9 cellular contexts compared by ENCODE assay signal in the genomic region with DNA sequence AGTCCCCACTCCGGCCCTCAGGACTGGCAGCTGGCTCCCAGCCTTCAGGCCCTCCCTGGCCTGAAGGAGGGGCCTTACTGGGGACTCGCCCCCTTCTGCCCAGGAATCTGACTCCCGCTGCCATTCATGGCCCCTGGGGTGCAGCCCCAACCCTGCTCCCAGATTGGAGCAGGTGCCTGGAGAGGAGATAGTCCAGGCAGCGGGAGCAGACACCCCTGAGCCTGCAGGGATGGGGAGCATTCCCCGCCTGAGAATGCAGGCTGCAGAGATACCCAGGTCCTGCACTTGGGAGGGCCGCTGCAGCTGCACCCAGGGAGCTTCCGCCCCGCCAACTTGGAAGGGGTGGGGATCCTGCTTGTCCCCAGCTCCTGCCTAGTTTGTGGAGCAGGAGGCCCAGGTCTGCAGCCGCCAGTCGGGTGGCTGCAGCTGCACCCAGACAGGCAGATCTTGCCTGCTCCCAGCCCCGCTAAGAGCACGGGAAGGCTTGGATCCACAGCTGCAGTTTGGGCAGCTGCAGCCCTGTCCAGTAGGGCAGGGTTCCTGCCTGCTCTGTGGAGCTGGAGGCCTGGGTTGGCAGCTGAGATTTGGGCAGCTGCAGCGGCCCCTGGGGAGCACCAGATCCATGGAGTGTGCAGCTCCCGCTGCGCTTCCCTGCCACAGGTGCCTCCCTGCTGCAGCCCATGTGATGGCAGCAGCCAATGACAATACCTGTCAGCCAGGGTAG.
DNase-seq lines count a peak whose midpoint lies in the region; ATAC-seq and TF ChIP-seq lines count a peak whose summit lies in the region.
"Had no signal": no experiment of that assay in that cellular context is flagged by ENCODE, and none has a peak within 500 bp of the region (broad histone marks: within the 10 kb centered on the region; RNA-seq: fewer than 3 reads in every experiment).

No MANE protein-coding gene starts in this region.

- POLR2A ChIA-PET in HEK293 (lab: Yijun Ruan, JAX) (interaction anchor here (0.6 kb wide), 1 partner anchor 74 kb away, joined by 3 read pairs; no protein-coding TSS in a partner anchor), GM10248 (lab: Yijun Ruan, JAX) (no interaction called here)

- no peak overlapping the region for H3K27ac Mint-ChIP-seq in memory B cell

- no peak overlapping the region for H2AFZ ChIP-seq in SU-DHL-6 (ENCODE audit: low read depth, low read length, severe bottlenecking)

- H3K36me3 ChIP-seq in HEK293 (ENCODE audit: control insufficient read depth in 2 of 2, insufficient read depth in 1 of 2, low read length in 2 of 2) = peaks cover 0 to 12% of the 10 kb centered on the region in 2 experiments; a peak in 2 of 3 replicates
- no peaks in the 10 kb centered on the region for H3K36me3 ChIP-seq in SU-DHL-6 (ENCODE audit: low read length)

- no peak overlapping the region for H3K4me3 ChIP-seq in HEK293 (ENCODE audit: low read depth, low read length)
- H3K4me3 ChIP-seq in SU-DHL-6 (ENCODE audit: insufficient read depth, low read length, poor library complexity, severe bottlenecking) = no peak overlapping the region

- CTCF ChIA-PET in HEK293 (lab: Yijun Ruan, JAX) = interaction anchor here (0.6 to 0.7 kb wide), 2 partner anchors 13 to 59 kb away, joined by 3 to 4 read pairs; no protein-coding TSS in a partner anchor
- CTCF ChIA-PET in GM10248 (lab: Yijun Ruan, JAX) = interaction anchor here (2.9 kb wide), 1 partner anchor 29 kb away, joined by 10 read pairs; no protein-coding TSS in a partner anchor

- H3K9me3 ChIP-seq in HEK293 (ENCODE audit: control insufficient read depth, insufficient read depth, low read depth, low read length) = no peaks in the 10 kb centered on the region
- no peaks in the 10 kb centered on the region for H3K9me3 ChIP-seq in SU-DHL-6 (ENCODE audit: insufficient read depth, low read length)

- H4K20me1 ChIP-seq in SU-DHL-6 (ENCODE audit: low read depth, low read length) = no peaks in the 10 kb centered on the region

- peaks cover 4% of the 10 kb centered on the region; the same call in 1 of the 2 replicates for H3F3A ChIP-seq in SU-DHL-6 (ENCODE audit: insufficient read depth)

- H3K36me3 Mint-ChIP-seq in memory B cell = no peaks in the 10 kb centered on the region

- H3K4me1 ChIP-seq in HEK293 (ENCODE audit: control insufficient read depth, insufficient read depth, low read length) = no peaks in the 10 kb centered on the region

- no peaks in the 10 kb centered on the region for H3K79me2 ChIP-seq in SU-DHL-6 (ENCODE audit: insufficient read depth, low read length)

- no peaks in the 10 kb centered on the region for H3K27me3 Mint-ChIP-seq in memory B cell

- H3K4me1 Mint-ChIP-seq in memory B cell = peaks cover 9% of the 10 kb centered on the region

- peak; percentile 1 for DNase-seq in NCI-H2029 treated with DMSO at 0.1 percent for 48 hours (lab: John Stamatoyannopoulos, UW)
- DNase-seq in NCI-H2029 (lab: John Stamatoyannopoulos, UW) = no peak
- DNase-seq in memory B cell (ENCODE audit: low spot score in 2 of 2) = no peak
- DNase-seq in NK-92 treated with Interleukin-12 subunit alpha and Interleukin-12 subunit beta, amount 100 ng/mL, for 24 hours (lab: John Stamatoyannopoulos, UW) = no peak
- DNase-seq in GM10248 (ENCODE audit: extremely low spot score) = no peak
- no peak for DNase-seq in germinal center (ENCODE audit: low spot score)
- DNase-seq: HCEC 1CT had no signal

- no peaks in the 10 kb centered on the region for H3K27me3 ChIP-seq in SU-DHL-6 (ENCODE audit: low read length)

- H3K4me2 ChIP-seq in SU-DHL-6 (ENCODE audit: low read depth, low read length, poor library complexity, severe bottlenecking) = no peak overlapping the region

- no peaks in the 10 kb centered on the region for H3K9me2 ChIP-seq in SU-DHL-6 (replicated peaks; ENCODE audit: insufficient read depth, low read length)

- H3K9ac ChIP-seq in SU-DHL-6 (ENCODE audit: low read length) = no peak overlapping the region

- TF ChIP-seq CTCF in HEK293 (tag by site-specific recombination; IDR thresholded peaks at IDR 0.05) = no peak
- no peak for TF ChIP-seq CTCF in SU-DHL-6 (IDR thresholded peaks at IDR 0.05; ENCODE audit: insufficient read depth, low read length, poor library complexity, severe bottlenecking)
- TF ChIP-seq CTCF in GM10248 (IDR thresholded peaks at IDR 0.05; ENCODE audit: control extremely low read depth, extremely low read depth, low read depth, missing control alignments) = no peak

- H3K27ac ChIP-seq in HEK293 (ENCODE audit: extremely low read depth, low read depth, low read length) (no peak overlapping the region), SU-DHL-6 (ENCODE audit: low read depth, low read length) (peak overlapping the region; percentile 4; the same call in 1 of the 2 replicates)

- peaks cover 1% of the 10 kb centered on the region for H3K9me3 Mint-ChIP-seq in memory B cell

- peak; percentile 10 for ATAC-seq in memory B cell (ENCODE audit: low read depth)

- H3K4me3 Mint-ChIP-seq in memory B cell = no peak overlapping the region

TF ChIP-seq in HEK293, 187 proteins besides CTCF, POLR2A, EP300 and RAD21:
- no peak for TF ChIP-seq ZNF311 (tag by site-specific recombination; IDR thresholded peaks at IDR 0.05; ENCODE audit: borderline replicate concordance)
- 0 out of 2 replicates have a peak, but pooled peaks have one; percentile 18 for TF ChIP-seq SP2 (tag by site-specific recombination; IDR thresholded peaks at IDR 0.05)
- peak; percentile 44; the same call in 1 of the 2 replicates for TF ChIP-seq ZBTB20 (tag by site-specific recombination; IDR thresholded peaks at IDR 0.05)
- no peak for TF ChIP-seq ZNF391 (tag by site-specific recombination; IDR thresholded peaks at IDR 0.05; ENCODE audit: borderline replicate concordance, low read depth)
- TF ChIP-seq ZNF223 (tag by site-specific recombination; IDR thresholded peaks at IDR 0.05) = no peak
- 0 out of 2 replicates have a peak, but pooled peaks have one; percentile 26 for TF ChIP-seq GLIS2 (tag by site-specific recombination; IDR thresholded peaks at IDR 0.05)
- TF ChIP-seq ZNF600 (tag by site-specific recombination; IDR thresholded peaks at IDR 0.05) = peak; percentile 29; the same call in 1 of the 2 replicates
- no peak for TF ChIP-seq ZNF10 (tag by site-specific recombination; IDR thresholded peaks at IDR 0.05)
- peak; percentile 30; the same call in 1 of the 2 replicates for TF ChIP-seq KLF1 (tag by site-specific recombination; IDR thresholded peaks at IDR 0.05)
- peak; percentile 43 for TF ChIP-seq SCRT2 (tag by site-specific recombination; IDR thresholded peaks at IDR 0.05)
- TF ChIP-seq ZIC2 (tag by site-specific recombination; IDR thresholded peaks at IDR 0.05) = peak; percentile 75; the same call in 1 of the 2 replicates
- TF ChIP-seq HOXA7 (CRISPR knock-in tag; IDR thresholded peaks at IDR 0.05; ENCODE audit: borderline replicate concordance) = no peak
- TF ChIP-seq ZBTB44 (tag by site-specific recombination; IDR thresholded peaks at IDR 0.05) = peak; percentile 30; the same call in 1 of the 2 replicates
- TF ChIP-seq ZNF792 (tag by site-specific recombination; IDR thresholded peaks at IDR 0.05) = no peak
- no peak for TF ChIP-seq ZNF626 (tag by site-specific recombination; IDR thresholded peaks at IDR 0.05)
